ENCODE assay signal across 8 cellular contexts in genomic region chr17:38702900-38703741, GRCh38. TPM values are rescaled to one million over a fixed set of nuclear protein-coding genes. Genes with fewer than 3 reads are reported as not detected.
DNase-seq lines count a peak whose midpoint lies in the region; ATAC-seq and TF ChIP-seq lines count a peak whose summit lies in the region.

No MANE protein-coding gene starts in this region.

- ATAC-seq in HG02938 (IDR thresholded peaks at IDR 0.05; ENCODE audit: unreplicated experiment) = no peak

- TF ChIP-seq CTCF in VCaP (conservative IDR thresholded peaks at IDR 0.05) (no peak), neural crest cell (conservative IDR thresholded peaks at IDR 0.05) (no peak)

- H3K36me3 Mint-ChIP-seq in neural crest cell (ENCODE audit: low read depth) = peaks cover 2% of the 10 kb centered on the region

- peaks cover 59% of the 10 kb centered on the region for H3K27me3 Mint-ChIP-seq in neural crest cell (ENCODE audit: low read depth)

- DNase-seq in activated CD4-positive, alpha-beta T cell treated with anti-CD3 and anti-CD28 coated beads for 4 hours = peak; percentile 50 to 59
- no peak for DNase-seq in activated CD4-positive, alpha-beta T cell treated with anti-CD3 and anti-CD28 coated beads for 1 hour
- no peak for DNase-seq in epithelial cell of prostate (ENCODE audit: low read depth, low spot score)
- peak; percentile 15 for DNase-seq in neural crest cell (ENCODE audit: low read depth, low spot score)
- DNase-seq in NCI-H2196 (lab: John Stamatoyannopoulos, UW; ENCODE audit: unreplicated experiment) = no peak
- no peak for DNase-seq in pons (ENCODE audit: low spot score)

- peaks cover 56% of the 10 kb centered on the region for H3K4me1 Mint-ChIP-seq in neural crest cell

- H3K9me3 Mint-ChIP-seq in neural crest cell = no peaks in the 10 kb centered on the region

- H3K27ac ChIP-seq in VCaP (peak overlapping the region; percentile 94), epithelial cell of prostate (peak overlapping the region; percentile 76)

- no peak overlapping the region for H3K27ac Mint-ChIP-seq in neural crest cell (ENCODE audit: unreplicated experiment)

- peak overlapping the region; percentile 94 for H3K4me3 Mint-ChIP-seq in neural crest cell

RNA-seq across cellular contexts. Expression of gene MLLT6, which starts 2.0 kb away (rescaled TPM):
- total RNA-seq in neural crest cell = 79.6 and 85.1 TPM in 2 replicates

RNA-seq across cellular contexts. Expression of gene CISD3, which starts 27.0 kb away (rescaled TPM):
- 9.0 and 11.0 TPM in 2 replicates for total RNA-seq in neural crest cell

RNA-seq across cellular contexts. Expression of gene EPOP, which starts 28.4 kb away (rescaled TPM):
- total RNA-seq in neural crest cell = 13.0 and 13.8 TPM in 2 replicates

RNA-seq across cellular contexts. Expression of gene PCGF2, which starts 45.0 kb away (rescaled TPM):
- 108 and 116 TPM in 2 replicates for total RNA-seq in neural crest cell

RNA-seq across cellular contexts. Expression of gene PSMB3, which starts 49.4 kb away (rescaled TPM):
- total RNA-seq in neural crest cell = 193 and 203 TPM in 2 replicates

Comparison
In these comparisons a context has a peak if more than half of its experiments do, and no peak if none do; other contexts are left out.
1. DNase-seq: peak in activated CD4-positive, alpha-beta T cell treated with anti-CD3 and anti-CD28 coated beads for 4 hours (2 of 2) and neural crest cell (single experiment); none in activated CD4-positive, alpha-beta T cell treated with anti-CD3 and anti-CD28 coated beads for 1 hour (single experiment), epithelial cell of prostate (single experiment), NCI-H2196 (single experiment) and pons (single experiment).